ENCODE assay signal across 1 cellular context in genomic region chr15:76108021-76108723, GRCh38.
TF ChIP-seq lines count a peak whose summit lies in the region.

No MANE protein-coding gene starts in this region.

TF ChIP-seq in H1, 55 proteins besides CTCF, POLR2A, EP300 and RAD21:
- TF ChIP-seq MAX (IDR thresholded peaks at IDR 0.05) = no peak
- TF ChIP-seq SIN3A (conservative IDR thresholded peaks at IDR 0.05 in 1 of 2, IDR thresholded peaks at IDR 0.05 in 1 of 2; ENCODE audit: low read depth in 1 of 2, low read length in 2 of 2) = no peak
- no peak for TF ChIP-seq POLR2AphosphoS5 (IDR thresholded peaks at IDR 0.05; ENCODE audit: low read depth, low read length)
- TF ChIP-seq CREB1 (IDR thresholded peaks at IDR 0.05) = no peak
- TF ChIP-seq CBX8 (IDR thresholded peaks at IDR 0.05; ENCODE audit: borderline replicate concordance, low read depth, low read length) = no peak
- TF ChIP-seq TAF1 (IDR thresholded peaks at IDR 0.05; ENCODE audit: low read depth, low read length) = no peak
- TF ChIP-seq RNF2 (IDR thresholded peaks at IDR 0.05; ENCODE audit: borderline replicate concordance, low read depth, low read length, missing control alignments, poor library complexity, severe bottlenecking) = no peak
- TF ChIP-seq NRF1 (IDR thresholded peaks at IDR 0.05; ENCODE audit: low read depth, low read length) = no peak
- no peak for TF ChIP-seq RBBP5 (IDR thresholded peaks at IDR 0.05; ENCODE audit: borderline replicate concordance, low read depth, low read length)
- no peak for TF ChIP-seq CTBP2 (IDR thresholded peaks at IDR 0.05; ENCODE audit: borderline replicate concordance, insufficient read depth, insufficient read length, low read length)
- TF ChIP-seq, protein P1, sequence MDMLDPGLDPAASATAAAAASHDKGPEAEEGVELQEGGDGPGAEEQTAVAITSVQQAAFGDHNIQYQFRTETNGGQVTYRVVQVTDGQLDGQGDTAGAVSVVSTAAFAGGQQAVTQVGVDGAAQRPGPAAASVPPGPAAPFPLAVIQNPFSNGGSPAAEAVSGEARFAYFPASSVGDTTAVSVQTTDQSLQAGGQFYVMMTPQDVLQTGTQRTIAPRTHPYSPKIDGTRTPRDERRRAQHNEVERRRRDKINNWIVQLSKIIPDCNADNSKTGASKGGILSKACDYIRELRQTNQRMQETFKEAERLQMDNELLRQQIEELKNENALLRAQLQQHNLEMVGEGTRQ (IDR thresholded peaks at IDR 0.05; ENCODE audit: low read length) = no peak
- TF ChIP-seq, protein P2, sequence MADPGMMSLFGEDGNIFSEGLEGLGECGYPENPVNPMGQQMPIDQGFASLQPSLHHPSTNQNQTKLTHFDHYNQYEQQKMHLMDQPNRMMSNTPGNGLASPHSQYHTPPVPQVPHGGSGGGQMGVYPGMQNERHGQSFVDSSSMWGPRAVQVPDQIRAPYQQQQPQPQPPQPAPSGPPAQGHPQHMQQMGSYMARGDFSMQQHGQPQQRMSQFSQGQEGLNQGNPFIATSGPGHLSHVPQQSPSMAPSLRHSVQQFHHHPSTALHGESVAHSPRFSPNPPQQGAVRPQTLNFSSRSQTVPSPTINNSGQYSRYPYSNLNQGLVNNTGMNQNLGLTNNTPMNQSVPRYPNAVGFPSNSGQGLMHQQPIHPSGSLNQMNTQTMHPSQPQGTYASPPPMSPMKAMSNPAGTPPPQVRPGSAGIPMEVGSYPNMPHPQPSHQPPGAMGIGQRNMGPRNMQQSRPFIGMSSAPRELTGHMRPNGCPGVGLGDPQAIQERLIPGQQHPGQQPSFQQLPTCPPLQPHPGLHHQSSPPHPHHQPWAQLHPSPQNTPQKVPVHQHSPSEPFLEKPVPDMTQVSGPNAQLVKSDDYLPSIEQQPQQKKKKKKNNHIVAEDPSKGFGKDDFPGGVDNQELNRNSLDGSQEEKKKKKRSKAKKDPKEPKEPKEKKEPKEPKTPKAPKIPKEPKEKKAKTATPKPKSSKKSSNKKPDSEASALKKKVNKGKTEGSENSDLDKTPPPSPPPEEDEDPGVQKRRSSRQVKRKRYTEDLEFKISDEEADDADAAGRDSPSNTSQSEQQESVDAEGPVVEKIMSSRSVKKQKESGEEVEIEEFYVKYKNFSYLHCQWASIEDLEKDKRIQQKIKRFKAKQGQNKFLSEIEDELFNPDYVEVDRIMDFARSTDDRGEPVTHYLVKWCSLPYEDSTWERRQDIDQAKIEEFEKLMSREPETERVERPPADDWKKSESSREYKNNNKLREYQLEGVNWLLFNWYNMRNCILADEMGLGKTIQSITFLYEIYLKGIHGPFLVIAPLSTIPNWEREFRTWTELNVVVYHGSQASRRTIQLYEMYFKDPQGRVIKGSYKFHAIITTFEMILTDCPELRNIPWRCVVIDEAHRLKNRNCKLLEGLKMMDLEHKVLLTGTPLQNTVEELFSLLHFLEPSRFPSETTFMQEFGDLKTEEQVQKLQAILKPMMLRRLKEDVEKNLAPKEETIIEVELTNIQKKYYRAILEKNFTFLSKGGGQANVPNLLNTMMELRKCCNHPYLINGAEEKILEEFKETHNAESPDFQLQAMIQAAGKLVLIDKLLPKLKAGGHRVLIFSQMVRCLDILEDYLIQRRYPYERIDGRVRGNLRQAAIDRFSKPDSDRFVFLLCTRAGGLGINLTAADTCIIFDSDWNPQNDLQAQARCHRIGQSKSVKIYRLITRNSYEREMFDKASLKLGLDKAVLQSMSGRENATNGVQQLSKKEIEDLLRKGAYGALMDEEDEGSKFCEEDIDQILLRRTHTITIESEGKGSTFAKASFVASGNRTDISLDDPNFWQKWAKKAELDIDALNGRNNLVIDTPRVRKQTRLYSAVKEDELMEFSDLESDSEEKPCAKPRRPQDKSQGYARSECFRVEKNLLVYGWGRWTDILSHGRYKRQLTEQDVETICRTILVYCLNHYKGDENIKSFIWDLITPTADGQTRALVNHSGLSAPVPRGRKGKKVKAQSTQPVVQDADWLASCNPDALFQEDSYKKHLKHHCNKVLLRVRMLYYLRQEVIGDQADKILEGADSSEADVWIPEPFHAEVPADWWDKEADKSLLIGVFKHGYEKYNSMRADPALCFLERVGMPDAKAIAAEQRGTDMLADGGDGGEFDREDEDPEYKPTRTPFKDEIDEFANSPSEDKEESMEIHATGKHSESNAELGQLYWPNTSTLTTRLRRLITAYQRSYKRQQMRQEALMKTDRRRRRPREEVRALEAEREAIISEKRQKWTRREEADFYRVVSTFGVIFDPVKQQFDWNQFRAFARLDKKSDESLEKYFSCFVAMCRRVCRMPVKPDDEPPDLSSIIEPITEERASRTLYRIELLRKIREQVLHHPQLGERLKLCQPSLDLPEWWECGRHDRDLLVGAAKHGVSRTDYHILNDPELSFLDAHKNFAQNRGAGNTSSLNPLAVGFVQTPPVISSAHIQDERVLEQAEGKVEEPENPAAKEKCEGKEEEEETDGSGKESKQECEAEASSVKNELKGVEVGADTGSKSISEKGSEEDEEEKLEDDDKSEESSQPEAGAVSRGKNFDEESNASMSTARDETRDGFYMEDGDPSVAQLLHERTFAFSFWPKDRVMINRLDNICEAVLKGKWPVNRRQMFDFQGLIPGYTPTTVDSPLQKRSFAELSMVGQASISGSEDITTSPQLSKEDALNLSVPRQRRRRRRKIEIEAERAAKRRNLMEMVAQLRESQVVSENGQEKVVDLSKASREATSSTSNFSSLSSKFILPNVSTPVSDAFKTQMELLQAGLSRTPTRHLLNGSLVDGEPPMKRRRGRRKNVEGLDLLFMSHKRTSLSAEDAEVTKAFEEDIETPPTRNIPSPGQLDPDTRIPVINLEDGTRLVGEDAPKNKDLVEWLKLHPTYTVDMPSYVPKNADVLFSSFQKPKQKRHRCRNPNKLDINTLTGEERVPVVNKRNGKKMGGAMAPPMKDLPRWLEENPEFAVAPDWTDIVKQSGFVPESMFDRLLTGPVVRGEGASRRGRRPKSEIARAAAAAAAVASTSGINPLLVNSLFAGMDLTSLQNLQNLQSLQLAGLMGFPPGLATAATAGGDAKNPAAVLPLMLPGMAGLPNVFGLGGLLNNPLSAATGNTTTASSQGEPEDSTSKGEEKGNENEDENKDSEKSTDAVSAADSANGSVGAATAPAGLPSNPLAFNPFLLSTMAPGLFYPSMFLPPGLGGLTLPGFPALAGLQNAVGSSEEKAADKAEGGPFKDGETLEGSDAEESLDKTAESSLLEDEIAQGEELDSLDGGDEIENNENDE (IDR thresholded peaks at IDR 0.05; ENCODE audit: insufficient replicate concordance, low read length) = no peak
- TF ChIP-seq KDM1A (IDR thresholded peaks at IDR 0.05; ENCODE audit: borderline replicate concordance, low read length) = no peak
- no peak for TF ChIP-seq SIX5 (IDR thresholded peaks at IDR 0.05; ENCODE audit: low read depth, low read length)
- no peak for TF ChIP-seq SP2 (IDR thresholded peaks at IDR 0.05; ENCODE audit: low read length)
